1 cellular context compared by ENCODE assay signal in the genomic region with DNA sequence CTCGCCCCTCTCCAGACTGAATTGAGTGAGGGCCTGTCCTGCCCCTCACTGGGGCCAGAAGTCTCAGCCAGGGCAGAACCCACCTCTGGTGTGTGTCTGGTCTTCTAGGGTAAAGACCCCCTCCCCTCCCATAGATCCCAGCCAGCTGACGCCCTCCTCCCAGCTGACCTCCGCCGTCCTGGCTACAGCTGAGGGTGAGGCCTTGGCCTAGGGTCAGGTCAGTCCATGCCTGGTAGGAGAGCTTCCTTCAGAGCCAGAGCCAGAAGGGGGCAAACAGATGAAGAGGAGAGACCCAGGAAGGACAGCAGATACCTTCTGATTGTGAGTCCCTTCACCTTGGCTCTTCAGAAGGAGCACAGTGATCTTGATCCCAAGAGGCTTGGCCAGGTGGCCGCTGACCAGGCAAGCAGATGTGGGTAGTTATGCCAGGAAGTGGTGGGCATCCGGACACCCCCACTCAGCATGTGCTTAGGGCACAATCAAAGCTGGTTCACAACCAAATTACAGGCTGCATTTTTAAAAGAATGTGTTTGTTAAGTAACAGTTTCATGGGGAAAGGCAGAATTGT.
TF ChIP-seq lines count a peak whose summit lies in the region.

No MANE protein-coding gene starts in this region.

TF ChIP-seq in IMR-90, 13 proteins besides CTCF, POLR2A, EP300 and RAD21 (continued from another document):
- TF ChIP-seq RCOR1 (IDR thresholded peaks at IDR 0.05; ENCODE audit: insufficient replicate concordance, low read length) (no peak), NFE2L2 (IDR thresholded peaks at IDR 0.05; ENCODE audit: low read depth, low read length) (no peak), CEBPB (IDR thresholded peaks at IDR 0.05; ENCODE audit: low read depth, low read length) (no peak), MXI1 (IDR thresholded peaks at IDR 0.05; ENCODE audit: borderline replicate concordance, low read depth, low read length) (no peak), CHD1 (IDR thresholded peaks at IDR 0.05; ENCODE audit: low read depth, low read length) (no peak), USF2 (IDR thresholded peaks at IDR 0.05; ENCODE audit: low read depth, low read length) (no peak), MAFK (IDR thresholded peaks at IDR 0.05; ENCODE audit: low read depth, low read length) (no peak), RFX5 (IDR thresholded peaks at IDR 0.05; ENCODE audit: low read depth, low read length) (no peak)
